In genomic region chr1:150010388-150011115, GRCh38 we compare ENCODE assay signal across 1 cellular context.
TF ChIP-seq lines count a peak whose summit lies in the region.

Gene OTUD7B (minus strand): TSS chr1:150010726. CDS start chr1:149977510, 33,216 bp downstream.

TF ChIP-seq in HEK293, 187 proteins besides CTCF, POLR2A, EP300 and RAD21 (continued from another document and continues in another):
- TF ChIP-seq ZNF518A (tag by site-specific recombination; conservative IDR thresholded peaks at IDR 0.05; ENCODE audit: low read depth): peak; percentile 49
- no peak for TF ChIP-seq ZNF473 (tag by site-specific recombination; IDR thresholded peaks at IDR 0.05)
- peak; percentile 56; the same call in 1 of the 2 replicates for TF ChIP-seq WT1 (tag by site-specific recombination; IDR thresholded peaks at IDR 0.05)
- peak; percentile 87; the same call in 1 of the 2 replicates for TF ChIP-seq BCL11A (tag by site-specific recombination; IDR thresholded peaks at IDR 0.05; ENCODE audit: low read depth)
- no peak for TF ChIP-seq ZNF302 (tag by site-specific recombination; IDR thresholded peaks at IDR 0.05; ENCODE audit: low read depth)
- peak; percentile 94 for TF ChIP-seq ZBTB1 (tag by site-specific recombination; IDR thresholded peaks at IDR 0.05)
- TF ChIP-seq ZSCAN30 (tag by site-specific recombination; IDR thresholded peaks at IDR 0.05): peak; percentile 98
- TF ChIP-seq ZNF561 (tag by site-specific recombination; IDR thresholded peaks at IDR 0.05; ENCODE audit: borderline replicate concordance): peak; percentile 99
- no peak for TF ChIP-seq ZNF549 (tag by site-specific recombination; IDR thresholded peaks at IDR 0.05)
- TF ChIP-seq KLF1 (tag by site-specific recombination; IDR thresholded peaks at IDR 0.05): peak; percentile 82
- no peak for TF ChIP-seq ZNF404 (tag by site-specific recombination; IDR thresholded peaks at IDR 0.05)
- TF ChIP-seq ZNF621 (tag by site-specific recombination; IDR thresholded peaks at IDR 0.05): no peak
- peak; percentile 97 for TF ChIP-seq ZNF610 (tag by site-specific recombination; IDR thresholded peaks at IDR 0.05; ENCODE audit: borderline replicate concordance)
- no peak for TF ChIP-seq ZNF223 (tag by site-specific recombination; IDR thresholded peaks at IDR 0.05)
- TF ChIP-seq ZNF449 (tag by site-specific recombination; IDR thresholded peaks at IDR 0.05): peak; percentile 59; the same call in 1 of the 2 replicates
- TF ChIP-seq ZNF76 (tag by site-specific recombination; IDR thresholded peaks at IDR 0.05; ENCODE audit: borderline replicate concordance, low read depth): peak; percentile 68
- TF ChIP-seq ZNF548 (tag by site-specific recombination; IDR thresholded peaks at IDR 0.05): peak; percentile 49; the same call in 1 of the 2 replicates
- no peak for TF ChIP-seq ZNF112 (tag by site-specific recombination; IDR thresholded peaks at IDR 0.05)
- peak; percentile 85; the same call in 1 of the 2 replicates for TF ChIP-seq ZNF2 (tag by site-specific recombination; IDR thresholded peaks at IDR 0.05)
- TF ChIP-seq TSHZ1 (tag by site-specific recombination; IDR thresholded peaks at IDR 0.05; ENCODE audit: borderline replicate concordance): peak; percentile 40; the same call in 1 of the 2 replicates
- peak; percentile 28; the same call in 1 of the 2 replicates for TF ChIP-seq OSR2 (tag by site-specific recombination; IDR thresholded peaks at IDR 0.05)
- no peak; the same call in 1 of the 2 replicates for TF ChIP-seq HOXD13 (CRISPR knock-in tag; IDR thresholded peaks at IDR 0.05; ENCODE audit: borderline replicate concordance)
- TF ChIP-seq ZNF660 (tag by site-specific recombination; IDR thresholded peaks at IDR 0.05): peak; percentile 98
- peak; percentile 98 for TF ChIP-seq KLF16 (tag by site-specific recombination; IDR thresholded peaks at IDR 0.05)
- TF ChIP-seq ZEB2 (tag by site-specific recombination; IDR thresholded peaks at IDR 0.05): peak; percentile 98
- TF ChIP-seq PRDM1 (tag by site-specific recombination; IDR thresholded peaks at IDR 0.05): no peak
- TF ChIP-seq ZNF692 (tag by site-specific recombination; IDR thresholded peaks at IDR 0.05): peak; percentile 94
- no peak for TF ChIP-seq GFI1B (tag by site-specific recombination; IDR thresholded peaks at IDR 0.05)
- TF ChIP-seq ZNF639 (tag by site-specific recombination; IDR thresholded peaks at IDR 0.05): peak; percentile 77
- no peak for TF ChIP-seq ZFP3 (tag by site-specific recombination; IDR thresholded peaks at IDR 0.05; ENCODE audit: low read depth)
- peak; percentile 100 for TF ChIP-seq ZNF600 (tag by site-specific recombination; IDR thresholded peaks at IDR 0.05)
- peak; percentile 89 for TF ChIP-seq PRDM10 (tag by site-specific recombination; IDR thresholded peaks at IDR 0.05)
- TF ChIP-seq RBAK (tag by site-specific recombination; IDR thresholded peaks at IDR 0.05): no peak
- TF ChIP-seq YY2 (tag by site-specific recombination; IDR thresholded peaks at IDR 0.05): peak; percentile 70; the same call in 1 of the 2 replicates
- no peak; the same call in 1 of the 2 replicates for TF ChIP-seq ZNF16 (tag by site-specific recombination; IDR thresholded peaks at IDR 0.05; ENCODE audit: low read depth)
- TF ChIP-seq ZNF148 (tag by site-specific recombination; IDR thresholded peaks at IDR 0.05; ENCODE audit: borderline replicate concordance): peak; percentile 32; the same call in 1 of the 2 replicates
- TF ChIP-seq ZNF114 (tag by site-specific recombination; IDR thresholded peaks at IDR 0.05): no peak
- TF ChIP-seq ZNF416 (tag by site-specific recombination; IDR thresholded peaks at IDR 0.05): 0 out of 2 replicates have a peak, but pooled peaks have one; percentile 45
- TF ChIP-seq ZBTB20 (tag by site-specific recombination; IDR thresholded peaks at IDR 0.05): peak; percentile 89
- TF ChIP-seq SP7 (tag by site-specific recombination; IDR thresholded peaks at IDR 0.05): peak; percentile 89
- TF ChIP-seq ZBTB7A (tag by site-specific recombination; IDR thresholded peaks at IDR 0.05; ENCODE audit: low read depth): peak; percentile 73
